In genomic region chr2:230472619-230473018, GRCh38 we compare ENCODE assay signal across 10 cellular contexts. TPM values are rescaled to one million over a fixed set of nuclear protein-coding genes. Genes with fewer than 3 reads are reported as not detected.
DNase-seq lines count a peak whose midpoint lies in the region; ATAC-seq and TF ChIP-seq lines count a peak whose summit lies in the region.
"Had no signal": no experiment of that assay in that cellular context is flagged by ENCODE, and none has a peak within 500 bp of the region (broad histone marks: within the 10 kb centered on the region; RNA-seq: fewer than 3 reads in every experiment).

No MANE protein-coding gene starts in this region.

- H3K9me3 ChIP-seq in MM.1S (replicated peaks; ENCODE audit: insufficient read depth, low read length) = no peaks in the 10 kb centered on the region

- no peaks in the 10 kb centered on the region for H4K20me1 ChIP-seq in MM.1S (ENCODE audit: insufficient read depth, low read length)

- no peaks in the 10 kb centered on the region; the same call in 1 of the 2 replicates for H3K36me3 ChIP-seq in MM.1S (replicated peaks; ENCODE audit: insufficient read depth, low read length)

- H3K4me2 ChIP-seq in MM.1S (ENCODE audit: low read depth, low read length) = no peak overlapping the region

- no peak overlapping the region for H3K4me3 ChIP-seq in foreskin fibroblast (ENCODE audit: low read depth in 1 of 2, low read length in 2 of 2)
- no peak overlapping the region for H3K4me3 ChIP-seq in MM.1S (ENCODE audit: low read length)

- ATAC-seq in GM21360 (IDR thresholded peaks at IDR 0.05; ENCODE audit: unreplicated experiment) = peak; percentile 40
- ATAC-seq in GM21737 (IDR thresholded peaks at IDR 0.05; ENCODE audit: unreplicated experiment) = no peak
- ATAC-seq in left lobe of liver = no peak
- ATAC-seq: HepG2 had no signal

- no peaks in the 10 kb centered on the region for H3K79me2 ChIP-seq in MM.1S (ENCODE audit: low read length)

- no peaks in the 10 kb centered on the region for H3K9me2 ChIP-seq in MM.1S (replicated peaks; ENCODE audit: insufficient read depth, low read length)

- no peaks in the 10 kb centered on the region for H3K4me1 ChIP-seq in MM.1S (ENCODE audit: low read length)

- 0 out of 2 replicates have a peak, but pooled peaks cover 3% of the 10 kb centered on the region for H3F3A ChIP-seq in MM.1S (ENCODE audit: insufficient read depth, low read length)

- no peak overlapping the region for H2AFZ ChIP-seq in MM.1S (ENCODE audit: low read length)

- TF ChIP-seq CTCF in foreskin fibroblast (IDR thresholded peaks at IDR 0.05; ENCODE audit: low read depth, low read length) (no peak), MM.1S (IDR thresholded peaks at IDR 0.05; ENCODE audit: low read length) (no peak)

- no peaks in the 10 kb centered on the region for H3K27me3 ChIP-seq in MM.1S (replicated peaks; ENCODE audit: insufficient read depth, low read length)

- H3K27ac ChIP-seq in MM.1S (ENCODE audit: low read length) = no peak overlapping the region

- DNase-seq in A172 (ENCODE audit: low spot score) = peak; percentile 53
- DNase-seq in activated CD4-positive, alpha-beta T cell treated with anti-CD3 and anti-CD28 coated beads, Interleukin-2, amount 50 U/mL, for 48 hours = peak; percentile 42 to 62
- peak; percentile 72 to 90 for DNase-seq in foreskin fibroblast
- DNase-seq in left lobe of liver (ENCODE audit: low spot score) = no peak
- no peak for DNase-seq in MM.1S
- DNase-seq in SHP77 treated with DMSO at 0.1 percent for 48 hours (lab: John Stamatoyannopoulos, UW) = no peak

- H3K9ac ChIP-seq in MM.1S (ENCODE audit: low read length) = no peak overlapping the region

RNA-seq across cellular contexts. Expression of gene SP100, which starts 56.6 kb away (rescaled TPM):
- total RNA-seq in A172 (2014; rRNA removed; shearing (Covaris generic)) = 60.7 and 66.5 TPM in 2 replicates
- total RNA-seq in left lobe of liver = 24.0 TPM
- total RNA-seq: neural crest cell had no signal

Comparison
In these comparisons a context has a peak if more than half of its experiments do, and no peak if none do; other contexts are left out.
1. DNase-seq: peak in A172 (single experiment), activated CD4-positive, alpha-beta T cell treated with anti-CD3 and anti-CD28 coated beads, Interleukin-2, amount 50 U/mL, for 48 hours (2 of 2) and foreskin fibroblast (2 of 2); none in left lobe of liver (single experiment), MM.1S (single experiment) and SHP77 treated with DMSO at 0.1 percent for 48 hours (single experiment).